8 cellular contexts compared by ENCODE assay signal in the genomic region with DNA sequence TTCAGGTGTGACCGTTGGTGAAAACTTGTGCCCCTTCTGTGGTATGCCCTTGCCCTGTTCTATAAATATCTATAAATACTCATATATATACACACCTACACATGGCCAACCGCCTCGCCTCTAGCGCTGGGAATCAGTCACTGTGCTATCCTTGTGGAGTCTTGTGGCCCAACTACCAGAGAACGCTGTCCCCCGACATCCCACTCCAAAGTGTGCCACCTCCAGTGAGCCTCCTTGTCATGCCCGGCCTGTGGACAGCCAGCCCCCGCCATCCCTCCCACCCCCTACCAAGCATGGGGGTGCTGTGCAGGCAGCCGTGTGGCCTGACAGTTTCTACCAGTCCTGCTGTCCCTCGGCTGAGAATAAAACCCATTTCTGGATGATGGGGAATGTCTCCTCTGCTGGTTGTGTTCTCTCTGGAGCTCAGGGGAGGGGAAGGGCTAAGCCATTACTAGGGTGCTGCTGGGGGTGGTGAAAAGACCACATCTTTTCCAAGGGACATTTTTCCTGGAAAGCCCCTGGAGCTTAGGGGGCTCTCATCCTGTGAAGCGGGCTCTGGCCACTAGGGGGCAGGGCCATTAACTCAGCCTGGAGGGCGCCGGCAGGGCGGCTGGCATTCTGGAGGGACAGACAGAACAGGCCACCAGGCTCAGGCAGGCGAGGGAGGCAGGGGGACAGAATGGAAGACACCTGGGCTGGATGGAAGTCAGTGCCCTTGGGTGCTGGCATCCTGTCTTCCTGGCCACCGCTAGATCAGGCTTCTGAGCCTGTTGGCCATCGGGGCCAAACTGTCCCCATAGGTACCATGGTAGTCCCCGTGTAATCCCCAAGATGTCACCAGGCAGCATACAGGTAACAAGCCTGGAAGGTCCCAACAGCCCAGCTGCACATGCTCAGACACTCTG. TPM values are rescaled to one million over a fixed set of nuclear protein-coding genes. Genes with fewer than 3 reads are reported as not detected.
DNase-seq lines count a peak whose midpoint lies in the region; ATAC-seq and TF ChIP-seq lines count a peak whose summit lies in the region.

No MANE protein-coding gene starts in this region.

- peaks cover 4 to 22% of the 10 kb centered on the region in 2 experiments; a peak in 2 of 4 replicates for H3K4me1 ChIP-seq in HCT116 (ENCODE audit: control insufficient read depth in 1 of 2, insufficient read depth in 2 of 2, low read length in 2 of 2)
- 0 out of 2 replicates have a peak, but pooled peaks cover 3% of the 10 kb centered on the region for H3K4me1 ChIP-seq in SJSA1 (replicated peaks)
- H3K4me1 ChIP-seq in left ventricle myocardium inferior: peaks cover 19% of the 10 kb centered on the region
- peaks cover 0 to 21% (median 10%) of the 10 kb centered on the region in 4 donors for H3K4me1 ChIP-seq in sigmoid colon

- WGBS in sigmoid colon, 2 donors: 60 to 66% methylated on average over 18 of the region's 18 CpGs

- no peaks in the 10 kb centered on the region for H3K9me2 ChIP-seq in HCT116 (ENCODE audit: insufficient read depth)

- no peak for TF ChIP-seq RAD21 in HCT116 (IDR thresholded peaks at IDR 0.05; ENCODE audit: low read depth)

- TF ChIP-seq CTCF in HCT116 (IDR thresholded peaks at IDR 0.05 in 2 of 3, conservative IDR thresholded peaks at IDR 0.05 in 1 of 3; ENCODE audit: borderline replicate concordance in 1 of 3, insufficient read depth in 1 of 3, low read depth in 2 of 3, low read length in 2 of 3) (peak; percentile 73 to 97 (median 95); a peak in 5 of 6 replicates), left ventricle myocardium inferior (IDR thresholded peaks at IDR 0.05; ENCODE audit: borderline replicate concordance) (peak; percentile 87), sigmoid colon (IDR thresholded peaks at IDR 0.05) (peak; percentile 35 to 79 (median 71))

- H2AFZ ChIP-seq in HCT116 (ENCODE audit: low read depth, low read length, poor library complexity, severe bottlenecking): no peak overlapping the region

- H3K4me1 Mint-ChIP-seq in activated naive CD8-positive, alpha-beta T cell treated with anti-CD3 and anti-CD28 coated beads, Interleukin-2, amount 10 ng/mL, durations not matched to agents 7 days and 5 days: peaks cover 4% of the 10 kb centered on the region

- H4K20me1 ChIP-seq in HCT116 (ENCODE audit: insufficient read depth): no peaks in the 10 kb centered on the region

- TF ChIP-seq POLR2A in HCT116 (IDR thresholded peaks at IDR 0.05; ENCODE audit: borderline replicate concordance, extremely low read depth, insufficient read depth, insufficient read length) (no peak), sigmoid colon (IDR thresholded peaks at IDR 0.05) (no peak)

- peaks cover 0 to 8% of the 10 kb centered on the region in 2 experiments; a peak in 2 of 4 replicates for H3K36me3 ChIP-seq in HCT116 (ENCODE audit: control insufficient read depth in 1 of 2, insufficient read depth in 2 of 2, low read length in 2 of 2)
- H3K36me3 ChIP-seq in SJSA1: peaks cover 35% of the 10 kb centered on the region
- H3K36me3 ChIP-seq in left ventricle myocardium inferior: peaks cover 40% of the 10 kb centered on the region
- H3K36me3 ChIP-seq in sigmoid colon: peaks cover 27 to 40% (median 33%) of the 10 kb centered on the region in 4 donors

- TF ChIP-seq EP300 in sigmoid colon (IDR thresholded peaks at IDR 0.05): no peak

- H3K27me3 ChIP-seq in HCT116 (ENCODE audit: insufficient read depth, low read length) (no peaks in the 10 kb centered on the region), SJSA1 (replicated peaks) (no peaks in the 10 kb centered on the region), left ventricle myocardium inferior (ENCODE audit: low read depth) (peaks cover 29% of the 10 kb centered on the region), sigmoid colon (peaks cover 0 to 24% (median 20%) of the 10 kb centered on the region in 3 donors)

- no TSS peak for BruUV-seq in HCT116 (replicated peaks; lab: Mats Ljungman, UMichigan)

- H3K9me3 ChIP-seq in HCT116 (ENCODE audit: control insufficient read depth in 1 of 2, insufficient read depth in 1 of 2, low read depth in 1 of 2, low read length in 2 of 2) (no peaks in the 10 kb centered on the region), SJSA1 (replicated peaks) (no peaks in the 10 kb centered on the region), left ventricle myocardium inferior (replicated peaks) (no peaks in the 10 kb centered on the region), sigmoid colon (no peaks in the 10 kb centered on the region)

- H3K4me3 ChIP-seq in HCT116 (replicated peaks in 1 of 2; ENCODE audit: low read depth in 1 of 2, low read length in 2 of 2) (no peak overlapping the region), SJSA1 (no peak overlapping the region), left ventricle myocardium inferior (no peak overlapping the region), sigmoid colon (no peak overlapping the region)

- H3K9me3 Mint-ChIP-seq in activated naive CD8-positive, alpha-beta T cell treated with anti-CD3 and anti-CD28 coated beads, Interleukin-2, amount 10 ng/mL, durations not matched to agents 7 days and 5 days: no peaks in the 10 kb centered on the region

- DNase-seq in CD1c-positive myeloid dendritic cell (ENCODE audit: extremely low spot score) (peak; percentile 56), HCT116 (ENCODE audit: low read depth, low spot score) (peak; percentile 16), SJSA1 (ENCODE audit: low read depth in 1 of 2, low spot score in 2 of 2) (peak; percentile 50 to 76), left ventricle myocardium inferior (peak; percentile 66), sigmoid colon (peak; percentile 79)
- peak; percentile 66 for DNase-seq in activated naive CD8-positive, alpha-beta T cell treated with anti-CD3 and anti-CD28 coated beads, Interleukin-2, amount 10 ng/mL, durations not matched to agents 7 days and 5 days

- peak; percentile 57 for ATAC-seq in HCT116
- ATAC-seq in activated naive CD8-positive, alpha-beta T cell treated with anti-CD3 and anti-CD28 coated beads, Interleukin-2, amount 10 ng/mL, durations not matched to agents 7 days and 5 days (ENCODE audit: low read depth): no peak
- no peak for ATAC-seq in GM21423 (IDR thresholded peaks at IDR 0.05; ENCODE audit: unreplicated experiment)
- no peak for ATAC-seq in HG02973 (IDR thresholded peaks at IDR 0.05; ENCODE audit: unreplicated experiment)

- peaks cover 11% of the 10 kb centered on the region for H3K79me2 ChIP-seq in HCT116 (ENCODE audit: insufficient read depth, low read length)

- RAD21 ChIA-PET in HCT116 (lab: Charles Lee; ENCODE audit: low non-redundant PET in 1 of 2, low total read pairs in 2 of 2, uncharacterized antibody in 2 of 2, unreplicated experiment in 2 of 2): no interaction called here

- H3K27me3 Mint-ChIP-seq in activated naive CD8-positive, alpha-beta T cell treated with anti-CD3 and anti-CD28 coated beads, Interleukin-2, amount 10 ng/mL, durations not matched to agents 7 days and 5 days: peaks cover 11% of the 10 kb centered on the region

- no peak overlapping the region for H3K4me2 ChIP-seq in HCT116 (ENCODE audit: low read length)

- POLR2A ChIA-PET in HCT116 (lab: Charles Lee): no interaction called here
- POLR2A ChIA-PET in activated naive CD8-positive, alpha-beta T cell treated with anti-CD3 and anti-CD28 coated beads, Interleukin-2, amount 10 ng/mL, durations not matched to agents 7 days and 5 days (lab: Charles Lee): interaction anchor here (0.5 kb wide), 1 partner anchor 185 kb away, joined by 3 read pairs; no protein-coding TSS in a partner anchor

- H3K27ac Mint-ChIP-seq in activated naive CD8-positive, alpha-beta T cell treated with anti-CD3 and anti-CD28 coated beads, Interleukin-2, amount 10 ng/mL, durations not matched to agents 7 days and 5 days: no peak overlapping the region

- H3K27ac ChIP-seq in HCT116 (ENCODE audit: low read depth, low read length): peak overlapping the region; percentile 43; the same call in 1 of the 2 replicates
- H3K27ac ChIP-seq in SJSA1: no peak overlapping the region
- H3K27ac ChIP-seq in left ventricle myocardium inferior (replicated peaks): no peak overlapping the region
- H3K27ac ChIP-seq in sigmoid colon: no peak overlapping the region

- H3K4me3 Mint-ChIP-seq in activated naive CD8-positive, alpha-beta T cell treated with anti-CD3 and anti-CD28 coated beads, Interleukin-2, amount 10 ng/mL, durations not matched to agents 7 days and 5 days: no peak overlapping the region

- intact Hi-C loops in HCT116 (cut with micrococcal nuclease): loop anchor here (2.0 kb wide), 1 partner anchor 16 kb away; no protein-coding TSS in a partner anchor
- intact Hi-C loops in left ventricle myocardium inferior (cut with micrococcal nuclease): no loop called here
- intact Hi-C loops in sigmoid colon (cut with DNase I): no loop called here

- peaks cover 3% of the 10 kb centered on the region for H3K36me3 Mint-ChIP-seq in activated naive CD8-positive, alpha-beta T cell treated with anti-CD3 and anti-CD28 coated beads, Interleukin-2, amount 10 ng/mL, durations not matched to agents 7 days and 5 days

- CTCF ChIA-PET in HCT116 (lab: Charles Lee): interaction anchor here (0.6 to 1.1 kb wide), 10 partner anchors 10 to 86 kb away, joined by 3 to 7 read pairs (median 4); no protein-coding TSS in a partner anchor

- H3K9ac ChIP-seq in HCT116 (ENCODE audit: low read length): no peak overlapping the region

RNA-seq across cellular contexts. Expression of a gene that starts 20.7 kb away (rescaled TPM):
- total RNA-seq in HCT116 (2021; ENCODE audit: unreplicated experiment) (67.0 TPM), left ventricle myocardium inferior (86.9 TPM), sigmoid colon (100 to 1,000 TPM in 1 of 4 donors, 10 to 100 TPM in 3; 76.0 to 104 (median 86.5) TPM)
- polyA plus RNA-seq in HCT116 (2012): 53.1 and 64.9 TPM in 2 replicates
- 76.2 and 78.6 TPM in 2 replicates for total RNA-seq in SJSA1 (2014; rRNA removed; shearing (Covaris generic))
- 10 to 100 TPM; 72.6 to 72.7 TPM for total RNA-seq in activated naive CD8-positive, alpha-beta T cell treated with anti-CD3 and anti-CD28 coated beads, Interleukin-2, amount 10 ng/mL, durations not matched to agents 7 days and 5 days
- 10 to 100 TPM; 48.1 to 82.7 (median 50.5) TPM for polyA plus RNA-seq in sigmoid colon

RNA-seq across cellular contexts. Expression of a gene that starts 21.0 kb away (rescaled TPM):
- total RNA-seq in HCT116 (2021; ENCODE audit: unreplicated experiment) (22.4 TPM), left ventricle myocardium inferior (16.2 TPM), sigmoid colon (10 to 100 TPM; 18.0 to 35.7 (median 23.4) TPM)
- 42.4 and 51.4 TPM in 2 replicates for polyA plus RNA-seq in HCT116 (2012)
- 25.4 and 26.7 TPM in 2 replicates for total RNA-seq in SJSA1 (2014; rRNA removed; shearing (Covaris generic))
- 10 to 100 TPM; 12.3 to 14.3 TPM for total RNA-seq in activated naive CD8-positive, alpha-beta T cell treated with anti-CD3 and anti-CD28 coated beads, Interleukin-2, amount 10 ng/mL, durations not matched to agents 7 days and 5 days
- polyA plus RNA-seq in sigmoid colon: 10 to 100 TPM; 23.4 to 27.3 (median 24.1) TPM

RNA-seq across cellular contexts. Expression of a gene that starts 51.9 kb away (rescaled TPM):
- total RNA-seq in HCT116 (2021; ENCODE audit: unreplicated experiment) (12.0 TPM), left ventricle myocardium inferior (4.9 TPM), sigmoid colon (10 to 100 TPM in 2 of 4 donors, 1 to 10 TPM in 2; 7.7 to 40.2 (median 12.9) TPM)
- 10.3 and 11.1 TPM in 2 replicates for polyA plus RNA-seq in HCT116 (2012)
- 2.2 and 2.5 TPM in 2 replicates for total RNA-seq in SJSA1 (2014; rRNA removed; shearing (Covaris generic))
- total RNA-seq in activated naive CD8-positive, alpha-beta T cell treated with anti-CD3 and anti-CD28 coated beads, Interleukin-2, amount 10 ng/mL, durations not matched to agents 7 days and 5 days: 1 to 10 TPM; 1.2 to 1.4 TPM
- 1 to 10 TPM in 2 of 3 donors, under 1 TPM in 1; 0.46 to 9.3 (median 1.2) TPM for polyA plus RNA-seq in sigmoid colon

Comparison
In these comparisons a context has a peak if more than half of its experiments do, and no peak if none do; other contexts are left out.
1. DNase-seq: peak in every context shown above with its lines; median percentile 79 in sigmoid colon; 66 in activated naive CD8-positive, alpha-beta T cell treated with anti-CD3 and anti-CD28 coated beads, Interleukin-2, amount 10 ng/mL, durations not matched to agents 7 days and 5 days; 66 in left ventricle myocardium inferior; 63 in SJSA1; 56 in CD1c-positive myeloid dendritic cell; 16 in HCT116.